ENCODE assay signal across 8 cellular contexts in genomic region chr12:57005980-57006808, GRCh38. TPM values are rescaled to one million over a fixed set of nuclear protein-coding genes. Genes with fewer than 3 reads are reported as not detected.
DNase-seq lines count a peak whose midpoint lies in the region; ATAC-seq and TF ChIP-seq lines count a peak whose summit lies in the region.

Gene ZBTB39 (minus strand): TSS chr12:57006546. CDS start chr12:57004917, 1,629 bp downstream.

- ATAC-seq in HG02885 (IDR thresholded peaks at IDR 0.05; ENCODE audit: poor library complexity, unreplicated experiment) (peak; percentile 70), lung (ENCODE audit: insufficient read depth, low FRiP score) (peak; percentile 79)

- peak within 1 kb of the TSS; percentile 54 to 81 for H3K9ac ChIP-seq in duodenal mucosa (ENCODE audit: low read depth in 1 of 2, low read length in 2 of 2)

- DNase-seq in NCI-H524 (lab: John Stamatoyannopoulos, UW) (peak; percentile 41 to 47), NCI-H524 treated with DMSO at 0.1 percent for 48 hours (lab: John Stamatoyannopoulos, UW) (no peak), NCI-H2196 treated with DMSO at 0.1 percent for 48 hours (lab: John Stamatoyannopoulos, UW; ENCODE audit: unreplicated experiment) (peak; percentile 22), lung (ENCODE audit: low spot score) (no peak)
- DNase-seq in activated CD4-positive, alpha-beta T cell treated with anti-CD3 and anti-CD28 coated beads, Interleukin-2, amount 50 U/mL, for 24 hours (ENCODE audit: low read depth in 1 of 2, low spot score in 1 of 2) = peak; percentile 16 to 39
- DNase-seq in stimulated activated CD8-positive, alpha-beta memory T cell treated with anti-CD3 and anti-CD28 coated beads, Interleukin-15, amount 100 ng/mL, for 1 hour (ENCODE audit: low read depth) = peak; percentile 25

- H3K9me3 ChIP-seq in duodenal mucosa (ENCODE audit: control insufficient read depth in 1 of 2, low read length in 2 of 2) = no peaks in the 10 kb centered on the region
- no peaks in the 10 kb centered on the region for H3K9me3 ChIP-seq in lung (ENCODE audit: control insufficient read depth in 2 of 2, insufficient read depth in 1 of 2, low read length in 1 of 2)

- H3K27ac ChIP-seq in duodenal mucosa (ENCODE audit: low read depth, low read length) (no peak within 1 kb of the TSS), lung (ENCODE audit: low read depth in 1 of 2, low read length in 1 of 2) (peak within 1 kb of the TSS; percentile 30 to 82)

- H3K27me3 ChIP-seq in duodenal mucosa (ENCODE audit: control insufficient read depth in 1 of 2, insufficient read depth in 2 of 2, low read length in 2 of 2) = no peaks in the 10 kb centered on the region
- no peaks in the 10 kb centered on the region for H3K27me3 ChIP-seq in lung (ENCODE audit: control insufficient read depth, insufficient read depth)

- H3K36me3 ChIP-seq in duodenal mucosa (ENCODE audit: control insufficient read depth in 1 of 2, insufficient read depth in 2 of 2, low read length in 2 of 2) (peaks cover 10 to 28% of the 10 kb centered on the region in 2 donors), lung (ENCODE audit: control insufficient read depth in 2 of 2, insufficient read depth in 2 of 2, low read length in 2 of 2) (peaks cover 0 to 23% of the 10 kb centered on the region in 2 donors)

- WGBS in lung, 2 donors = 1% methylated on average over 34 to 94 of the region's 94 CpGs

- peak within 1 kb of the TSS; percentile 67 to 77 for H3K4me3 ChIP-seq in duodenal mucosa (ENCODE audit: low read depth in 1 of 2, low read length in 2 of 2)
- peak within 1 kb of the TSS; percentile 71 for H3K4me3 ChIP-seq in lung

- H3K4me1 ChIP-seq in duodenal mucosa (ENCODE audit: control insufficient read depth in 1 of 2, insufficient read depth in 2 of 2, low read length in 2 of 2) (peaks cover 31 to 34% of the 10 kb centered on the region in 2 donors), lung (ENCODE audit: control insufficient read depth in 2 of 2, insufficient read depth in 2 of 2, low read length in 2 of 2) (peaks cover 4 to 6% of the 10 kb centered on the region in 2 donors)

- TF ChIP-seq CTCF in lung (IDR thresholded peaks at IDR 0.05; ENCODE audit: control extremely low read depth, extremely low read depth) = peak; percentile 34

RNA-seq across cellular contexts. Expression of gene ZBTB39, which starts in this region (rescaled TPM):
- total RNA-seq in lung = 1 to 10 TPM; 6.4 to 9.1 TPM
- 1 to 10 TPM; 2.2 to 2.5 TPM for polyA plus RNA-seq in lung

Comparison
In these comparisons a context has a peak if more than half of its experiments do, and no peak if none do; other contexts are left out.
1. DNase-seq: peak in NCI-H524 (2 of 2), NCI-H2196 treated with DMSO at 0.1 percent for 48 hours (single experiment), activated CD4-positive, alpha-beta T cell treated with anti-CD3 and anti-CD28 coated beads, Interleukin-2, amount 50 U/mL, for 24 hours (2 of 2) and stimulated activated CD8-positive, alpha-beta memory T cell treated with anti-CD3 and anti-CD28 coated beads, Interleukin-15, amount 100 ng/mL, for 1 hour (single experiment); none in NCI-H524 treated with DMSO at 0.1 percent for 48 hours (single experiment) and lung (single experiment).